In genomic region chr14:66944872-66945271, GRCh38 we compare ENCODE assay signal across 11 cellular contexts.
DNase-seq lines count a peak whose midpoint lies in the region; ATAC-seq and TF ChIP-seq lines count a peak whose summit lies in the region.
"Had no signal": no experiment of that assay in that cellular context is flagged by ENCODE, and none has a peak within 500 bp of the region (broad histone marks: within the 10 kb centered on the region; RNA-seq: fewer than 3 reads in every experiment).

No MANE protein-coding gene starts in this region.

- no peaks in the 10 kb centered on the region for H3K27me3 ChIP-seq in brain microvascular endothelial cell (replicated peaks)

- no peak for TF ChIP-seq CTCF in HFFc6 (IDR thresholded peaks at IDR 0.05)
- TF ChIP-seq CTCF in brain microvascular endothelial cell (IDR thresholded peaks at IDR 0.05; ENCODE audit: low read depth, low read length, missing control alignments) = no peak

- H3K36me3 Mint-ChIP-seq in HFFc6 (ENCODE audit: low read depth) = peaks cover 58% of the 10 kb centered on the region

- H3K9me3 Mint-ChIP-seq in HFFc6 = peaks cover 49% of the 10 kb centered on the region

- no peak overlapping the region for H3K27ac ChIP-seq in brain microvascular endothelial cell

- DNase-seq in DMS53 (lab: John Stamatoyannopoulos, UW) (peak; percentile 42), DMS53 treated with DMSO at 0.1 percent for 48 hours (lab: John Stamatoyannopoulos, UW; ENCODE audit: unreplicated experiment) (no peak), HFFc6 (peak; percentile 29), brain microvascular endothelial cell (peak; percentile 31), lung microvascular endothelial cell (ENCODE audit: low read depth in 2 of 2) (peak; percentile 42 to 56), NCI-H1092 treated with DMSO at 0.1 percent for 48 hours (lab: John Stamatoyannopoulos, UW) (no peak)
- DNase-seq in activated CD4-positive, CD25-positive, alpha-beta regulatory T cell (lab: John Stamatoyannopoulos, UW) = no peak
- DNase-seq: 8988T, amygdala had no signal

- no peak for ATAC-seq in GM21717 (IDR thresholded peaks at IDR 0.05; ENCODE audit: unreplicated experiment)
- ATAC-seq: T-cell had no signal

- in situ Hi-C loops in brain microvascular endothelial cell (cut with HindIII; ENCODE audit: low pct_ligation_motif_present, low sequenced_read_pairs) = no loop called here

- no peak overlapping the region for H3K27ac Mint-ChIP-seq in HFFc6
- H3K27ac Mint-ChIP-seq: T-cell had no signal

- H3K4me3 ChIP-seq in brain microvascular endothelial cell (ENCODE audit: low read depth, low read length) = no peak overlapping the region

- no peaks in the 10 kb centered on the region for H3K27me3 Mint-ChIP-seq in HFFc6 (ENCODE audit: insufficient read depth)
- H3K27me3 Mint-ChIP-seq: T-cell had no signal

- H3K36me3 ChIP-seq in brain microvascular endothelial cell (replicated peaks) = no peaks in the 10 kb centered on the region

- H3K4me1 Mint-ChIP-seq in HFFc6 (ENCODE audit: low read depth) = no peaks in the 10 kb centered on the region
- H3K4me1 Mint-ChIP-seq: T-cell had no signal

- no peak overlapping the region for H3K4me3 Mint-ChIP-seq in HFFc6
- H3K4me3 Mint-ChIP-seq: T-cell had no signal

Comparison
In these comparisons a context has a peak if more than half of its experiments do, and no peak if none do; other contexts are left out.
1. DNase-seq: peak in DMS53 (single experiment), HFFc6 (single experiment), brain microvascular endothelial cell (single experiment) and lung microvascular endothelial cell (2 of 2); none in DMS53 treated with DMSO at 0.1 percent for 48 hours (single experiment), NCI-H1092 treated with DMSO at 0.1 percent for 48 hours (single experiment) and activated CD4-positive, CD25-positive, alpha-beta regulatory T cell (0 of 4).